Comparison of ENCODE assay signal across 18 cellular contexts in the genomic region with DNA sequence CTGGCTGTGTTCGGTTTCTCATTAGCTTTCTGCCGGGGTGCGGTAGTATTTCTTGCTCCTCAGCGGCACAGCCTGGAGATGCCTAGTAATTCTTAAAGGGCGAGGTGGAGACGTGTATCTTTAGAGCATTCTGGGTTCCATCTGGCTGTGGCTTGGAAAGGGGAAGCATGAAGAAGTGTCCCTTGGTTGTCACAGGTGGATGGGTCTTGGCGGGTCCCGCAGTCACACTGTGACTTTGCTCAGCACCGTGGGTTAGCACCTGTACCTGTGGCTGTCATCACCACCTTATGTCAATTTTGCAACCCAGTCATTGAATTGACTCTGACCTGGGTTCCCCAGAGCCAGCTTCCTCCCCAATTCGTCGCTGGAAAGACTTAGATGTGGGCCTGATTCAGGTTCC. TPM values are rescaled to one million over a fixed set of nuclear protein-coding genes. Genes with fewer than 3 reads are reported as not detected.
DNase-seq lines count a peak whose midpoint lies in the region; ATAC-seq and TF ChIP-seq lines count a peak whose summit lies in the region.
"Had no signal": no experiment of that assay in that cellular context is flagged by ENCODE, and none has a peak within 500 bp of the region (broad histone marks: within the 10 kb centered on the region; RNA-seq: fewer than 3 reads in every experiment).

No MANE protein-coding gene starts in this region.

- no peak overlapping the region for H2BK20ac ChIP-seq in IMR-90 (ENCODE audit: low read depth, low read length)

- intact Hi-C loops in IMR-90 (cut with micrococcal nuclease): no loop called here

- H3K14ac ChIP-seq in IMR-90 (replicated peaks; ENCODE audit: low read depth, low read length) (no peak overlapping the region), neuronal stem cell (ENCODE audit: low read length) (no peak overlapping the region)

- no peak overlapping the region; a peak in 1 of 4 replicates for H4K8ac ChIP-seq in IMR-90 (ENCODE audit: low read depth in 2 of 2, low read length in 2 of 2)
- no peak overlapping the region for H4K8ac ChIP-seq in neuronal stem cell (ENCODE audit: low read depth, low read length)

- no peak overlapping the region for H3K4ac ChIP-seq in IMR-90 (ENCODE audit: low read depth, low read length)
- H3K4ac ChIP-seq in neuronal stem cell (ENCODE audit: low read length): no peak overlapping the region

- peaks cover 0 to 14% of the 10 kb centered on the region in 2 experiments; a peak in 2 of 4 replicates for H3K79me1 ChIP-seq in IMR-90 (ENCODE audit: low read depth in 1 of 2, low read length in 2 of 2)
- H3K79me1 ChIP-seq in neuronal stem cell (ENCODE audit: low read depth, low read length): no peaks in the 10 kb centered on the region

- H3K23ac ChIP-seq in IMR-90 (ENCODE audit: low read depth, low read length) (no peak overlapping the region), neuronal stem cell (ENCODE audit: low read depth, low read length, poor library complexity) (no peak overlapping the region)

- TF ChIP-seq RAD21 in IMR-90 (IDR thresholded peaks at IDR 0.05; ENCODE audit: low read length): no peak

- H3K56ac ChIP-seq in IMR-90 (ENCODE audit: extremely low read depth, insufficient read depth, low read length): no peak overlapping the region

- DNase-seq in IMR-90 (no peak), neuronal stem cell (ENCODE audit: low spot score) (no peak), GM20000 (ENCODE audit: low spot score) (no peak), substantia nigra (lab: John Stamatoyannopoulos, UW) (no peak), NCI-H748 treated with DMSO at 0.1 percent for 48 hours (lab: John Stamatoyannopoulos, UW) (no peak)
- no peak for DNase-seq in effector memory CD8-positive, alpha-beta T cell
- DNase-seq: ACHN, DMS79 treated with DMSO at 0.1 percent for 48 hours, H9, Kasumi-1, MM.1S, NCI-H1092 treated with DMSO at 0.1 percent for 48 hours, NCI-H2081 treated with DMSO at 0.1 percent for 48 hours, NCI-H774 had no signal

- H3K36me3 Mint-ChIP-seq in effector memory CD8-positive, alpha-beta T cell (ENCODE audit: insufficient read depth): peaks cover 41% of the 10 kb centered on the region

- peaks cover 25% of the 10 kb centered on the region for H3K9me1 ChIP-seq in IMR-90 (ENCODE audit: insufficient read depth, low read length)

- CTCF ChIA-PET in IMR-90 (lab: Yijun Ruan, JAX): no interaction called here

- H2BK5ac ChIP-seq in IMR-90 (ENCODE audit: low read depth, low read length, poor library complexity, severe bottlenecking) (no peak overlapping the region), neuronal stem cell (ENCODE audit: low read length) (no peak overlapping the region)

- H2BK15ac ChIP-seq in IMR-90 (ENCODE audit: low read depth, low read length) (no peak overlapping the region), neuronal stem cell (ENCODE audit: low read length) (no peak overlapping the region)

- dilution Hi-C loops in IMR-90 (cut with HindIII; ENCODE audit: low sequenced_read_pairs, unreplicated experiment): no loop called here

- H2BK120ac ChIP-seq in IMR-90 (ENCODE audit: low read depth, low read length) (peak overlapping the region; percentile 47; the same call in 1 of the 2 replicates), neuronal stem cell (ENCODE audit: low read depth, low read length) (no peak overlapping the region)

- H3K4me1 ChIP-seq in ACC112 (ENCODE audit: control insufficient read depth, insufficient read depth, low read length, unreplicated experiment) (peaks cover 54% of the 10 kb centered on the region), IMR-90 (ENCODE audit: control insufficient read depth, insufficient read depth, low read length) (peaks cover 32% of the 10 kb centered on the region), neuronal stem cell (ENCODE audit: control insufficient read depth in 2 of 2, insufficient read depth in 1 of 2, low read depth in 1 of 2, low read length in 2 of 2) (peaks cover 12 to 13% of the 10 kb centered on the region in 2 donors)

- H3K4me2 ChIP-seq in IMR-90 (ENCODE audit: low read depth, low read length) (no peak overlapping the region), neuronal stem cell (ENCODE audit: insufficient read depth, low read length, poor library complexity, severe bottlenecking) (no peak overlapping the region)

- H3K9me3 ChIP-seq in IMR-90 (ENCODE audit: control insufficient read depth, insufficient read depth, low read length) (no peaks in the 10 kb centered on the region), neuronal stem cell (replicated peaks in 1 of 2; ENCODE audit: control insufficient read depth in 2 of 2, insufficient read depth in 1 of 2, low read depth in 1 of 2, low read length in 2 of 2) (no peaks in the 10 kb centered on the region)

- TF ChIP-seq POLR2A in IMR-90 (IDR thresholded peaks at IDR 0.05; ENCODE audit: low read depth, low read length): no peak

- H3K27me3 Mint-ChIP-seq in effector memory CD8-positive, alpha-beta T cell: no peaks in the 10 kb centered on the region

- H4K91ac ChIP-seq in IMR-90 (ENCODE audit: insufficient read depth, low read depth, low read length): no peak overlapping the region; the same call in 1 of the 2 replicates
- no peak overlapping the region for H4K91ac ChIP-seq in neuronal stem cell (ENCODE audit: low read depth, low read length, poor library complexity)

- H3K18ac ChIP-seq in IMR-90 (ENCODE audit: low read depth, low read length) (no peak overlapping the region), neuronal stem cell (ENCODE audit: low read length) (no peak overlapping the region)

- no TSS peak for BruUV-seq in IMR-90 (replicated peaks; lab: Mats Ljungman, UMichigan)

- H2AFZ ChIP-seq in ACC112 (ENCODE audit: low read length, unreplicated experiment) (no peak overlapping the region), IMR-90 (replicated peaks; ENCODE audit: low read length, poor library complexity) (no peak overlapping the region), neuronal stem cell (ENCODE audit: low read length) (peak overlapping the region; percentile 62)

- peak overlapping the region; percentile 10; the same call in 1 of the 2 replicates for H2AK5ac ChIP-seq in IMR-90 (ENCODE audit: low read depth, low read length)
- H2AK5ac ChIP-seq in neuronal stem cell (ENCODE audit: low read depth, low read length): peak overlapping the region; percentile 48

- peak overlapping the region; percentile 74 to 93 for H3K27ac Mint-ChIP-seq in effector memory CD8-positive, alpha-beta T cell
- H3K27ac Mint-ChIP-seq: H9 had no signal

- in situ Hi-C loops in IMR-90 (cut with MboI; ENCODE audit: low sequenced_read_pairs): no loop called here

- H2AK9ac ChIP-seq in IMR-90 (replicated peaks; ENCODE audit: low read depth, low read length, poor library complexity): no peak overlapping the region

- H3K9ac ChIP-seq in IMR-90 (ENCODE audit: low read depth, low read length) (no peak overlapping the region), neuronal stem cell (ENCODE audit: low read depth, low read length, poor library complexity) (no peak overlapping the region)

- peaks cover 29 to 48% of the 10 kb centered on the region in 2 donors for H3K4me1 Mint-ChIP-seq in effector memory CD8-positive, alpha-beta T cell (ENCODE audit: low read depth in 2 of 2)

- TF ChIP-seq CTCF in IMR-90 (conservative IDR thresholded peaks at IDR 0.05; ENCODE audit: low read depth, low read length) (no peak), GM20000 (IDR thresholded peaks at IDR 0.05; ENCODE audit: extremely low read depth, missing control alignments) (no peak)

- no peaks in the 10 kb centered on the region for H3K27me3 ChIP-seq in ACC112 (ENCODE audit: insufficient read depth, low read length)
- H3K27me3 ChIP-seq in IMR-90 (ENCODE audit: control insufficient read depth, insufficient read depth, low read length): no peaks in the 10 kb centered on the region
- H3K27me3 ChIP-seq in neuronal stem cell (ENCODE audit: control insufficient read depth in 3 of 3, insufficient read depth in 3 of 3, low read depth in 1 of 3, low read length in 3 of 3): no peaks in the 10 kb centered on the region

- no peaks in the 10 kb centered on the region for H3K79me2 ChIP-seq in ACC112 (ENCODE audit: control insufficient read depth, insufficient read depth, low read length, unreplicated experiment)

- H3K4me3 ChIP-seq in ACC112 (ENCODE audit: low read depth, low read length) (no peak overlapping the region), IMR-90 (ENCODE audit: insufficient read depth, low read depth, low read length) (no peak overlapping the region), neuronal stem cell (ENCODE audit: low read length in 2 of 2) (no peak overlapping the region)

- H3K9me3 Mint-ChIP-seq in effector memory CD8-positive, alpha-beta T cell: no peaks in the 10 kb centered on the region
- H3K9me3 Mint-ChIP-seq: H9 had no signal

- H2BK12ac ChIP-seq in neuronal stem cell (ENCODE audit: low read length): no peak overlapping the region

- H3K27ac ChIP-seq in ACC112 (ENCODE audit: low read depth, low read length): peak overlapping the region; percentile 89
- H3K27ac ChIP-seq in IMR-90 (ENCODE audit: insufficient read depth, low read length): no peak overlapping the region
- no peak overlapping the region for H3K27ac ChIP-seq in neuronal stem cell (replicated peaks; ENCODE audit: low read length)
- H3K27ac ChIP-seq in substantia nigra (ENCODE audit: low read depth, low read length, poor library complexity, severe bottlenecking): no peak overlapping the region
- H3K27ac ChIP-seq: C4-2B had no signal

- POLR2A ChIA-PET in IMR-90 (lab: Charles Lee; ENCODE audit: unreplicated experiment): no interaction called here

- H3K36me3 ChIP-seq in ACC112 (ENCODE audit: insufficient read depth, low read length) (no peaks in the 10 kb centered on the region), IMR-90 (ENCODE audit: control insufficient read depth, insufficient read depth, low read length) (0 out of 2 replicates have a peak, but pooled peaks cover 1% of the 10 kb centered on the region), neuronal stem cell (replicated peaks in 1 of 2; ENCODE audit: control insufficient read depth in 2 of 2, insufficient read depth in 2 of 2, low read length in 2 of 2) (no peaks in the 10 kb centered on the region)

- no peak for ATAC-seq in IMR-90 (ENCODE audit: low read depth)
- no peak for ATAC-seq in effector memory CD8-positive, alpha-beta T cell (replicated peaks)
- ATAC-seq in HG03097 (IDR thresholded peaks at IDR 0.05; ENCODE audit: low FRiP score, unreplicated experiment): no peak
- ATAC-seq: Right ventricle myocardium inferior had no signal

- H3K4me3 Mint-ChIP-seq in effector memory CD8-positive, alpha-beta T cell: no peak overlapping the region
- H3K4me3 Mint-ChIP-seq: H9 had no signal

- no peak overlapping the region for H4K5ac ChIP-seq in IMR-90 (ENCODE audit: low read depth, low read length)

- 93% methylated on average over 3 of the region's 11 CpGs; no CpG with 5 or more reads in 1 of the 2 experiments for WGBS in IMR-90 (ENCODE audit: extremely low coverage in 2 of 2, insufficient read length in 1 of 2), 2 experiments
- no CpG with 5 or more reads among the region's 11 CpGs for WGBS in neuronal stem cell (ENCODE audit: extremely low coverage in 2 of 2, insufficient read length in 2 of 2, insufficient replicate concordance in 1 of 2), 2 donors

- no peaks in the 10 kb centered on the region; the same call in 1 of the 2 replicates for H4K20me1 ChIP-seq in IMR-90 (ENCODE audit: insufficient read depth, low read length)

RNA-seq across cellular contexts. Expression of a gene that starts 57.6 kb away (rescaled TPM):
- total RNA-seq in IMR-90 (2012; rRNA removed): 0.54 and 1.1 TPM in 2 replicates
- 0.29 and 0.65 TPM in 2 replicates for polyA plus RNA-seq in IMR-90 (2012; rRNA removed)
- polyA plus RNA-seq in IMR-90 (2012; cell fraction: cytosol; rRNA removed): 0.03 and 0.09 TPM in 2 replicates
- polyA plus RNA-seq in IMR-90 (2012; cell fraction: nucleus; rRNA removed; ENCODE audit: low replicate concordance): 2.9 and 11.6 TPM in 2 replicates
- 42.5 TPM for polyA plus RNA-seq in neuronal stem cell (2013, experiment 1 of 2)
- polyA plus RNA-seq in neuronal stem cell (2013, experiment 2 of 2): 40.0 TPM
